8 cellular contexts compared by ENCODE assay signal in genomic region chr13:99496322-99497142, GRCh38. TPM values are rescaled to one million over a fixed set of nuclear protein-coding genes. Genes with fewer than 3 reads are reported as not detected.
DNase-seq lines count a peak whose midpoint lies in the region; ATAC-seq and TF ChIP-seq lines count a peak whose summit lies in the region.

No MANE protein-coding gene starts in this region.

- H3K4me3 Mint-ChIP-seq in CD14-positive monocyte, result peak overlapping the region; percentile 79 to 93
- H3K4me3 Mint-ChIP-seq in naive thymus-derived CD8-positive, alpha-beta T cell, result peak overlapping the region; percentile 78 to 98 (median 94)

- 51 to 59% methylated on average over 7 to 10 of the region's 10 CpGs for WGBS in transverse colon (ENCODE audit: low coverage in 1 of 2), 2 donors

- H3K27me3 Mint-ChIP-seq in CD14-positive monocyte (ENCODE audit: low read depth in 3 of 3), result peaks cover 0 to 1% (median 0%) of the 10 kb centered on the region in 3 donors
- peaks cover 0 to 2% (median 0%) of the 10 kb centered on the region in 5 donors for H3K27me3 Mint-ChIP-seq in naive thymus-derived CD8-positive, alpha-beta T cell

- H3K9me3 ChIP-seq in duodenal mucosa (ENCODE audit: control insufficient read depth in 1 of 2, low read length in 2 of 2), result no peaks in the 10 kb centered on the region
- H3K9me3 ChIP-seq in transverse colon, result no peaks in the 10 kb centered on the region

- H3K27me3 ChIP-seq in duodenal mucosa (ENCODE audit: control insufficient read depth in 1 of 2, insufficient read depth in 2 of 2, low read length in 2 of 2) (no peaks in the 10 kb centered on the region), transverse colon (no peaks in the 10 kb centered on the region)

- H3K36me3 ChIP-seq in duodenal mucosa (ENCODE audit: control insufficient read depth in 1 of 2, insufficient read depth in 2 of 2, low read length in 2 of 2) (no peaks in the 10 kb centered on the region), transverse colon (no peaks in the 10 kb centered on the region)

- H3K4me1 ChIP-seq in duodenal mucosa (ENCODE audit: control insufficient read depth in 1 of 2, insufficient read depth in 2 of 2, low read length in 2 of 2) (peaks cover 20 to 28% of the 10 kb centered on the region in 2 donors), transverse colon (peaks cover 4 to 49% (median 13%) of the 10 kb centered on the region in 4 donors)

- in situ Hi-C loops in KBM-7 (cut with MboI; ENCODE audit: low pct_unique_long_range_greater_than_20kb, low sequenced_read_pairs), result no loop called here
- in situ Hi-C loops in transverse colon (cut with MboI; ENCODE audit: low pct_ligation_motif_present in 1 of 4, low pct_unique_long_range_greater_than_20kb in 1 of 4, low sequenced_read_pairs in 3 of 4), result no loop called here

- H3K9ac ChIP-seq in duodenal mucosa (ENCODE audit: low read depth in 1 of 2, low read length in 2 of 2), result peak overlapping the region; percentile 50 to 67

- TF ChIP-seq CTCF in CD14-positive monocyte (IDR thresholded peaks at IDR 0.05) (no peak), transverse colon (IDR thresholded peaks at IDR 0.05) (no peak)

- no peak for TF ChIP-seq POLR2A in transverse colon (IDR thresholded peaks at IDR 0.05)

- POLR2A ChIA-PET in naive thymus-derived CD8-positive, alpha-beta T cell (lab: Charles Lee), result interaction anchor here (0.6 to 1.4 kb wide), 3 partner anchors 8 to 140 kb away, joined by 3 read pairs; no protein-coding TSS in a partner anchor

- intact Hi-C loops in CD14-positive monocyte (cut with micrococcal nuclease), result no loop called here
- intact Hi-C loops in transverse colon (cut with DNase I; ENCODE audit: low total_unique reads), result no loop called here

- H3K27ac ChIP-seq in duodenal mucosa (ENCODE audit: low read depth, low read length), result peak overlapping the region; percentile 76
- H3K27ac ChIP-seq in transverse colon, result peak overlapping the region; percentile 87 to 97 (median 94)

- peaks cover 0 to 6% of the 10 kb centered on the region in 2 donors for H3K36me3 Mint-ChIP-seq in CD14-positive monocyte
- H3K36me3 Mint-ChIP-seq in naive thymus-derived CD8-positive, alpha-beta T cell, result peaks cover 8 to 20% (median 16%) of the 10 kb centered on the region in 3 donors

- H3K9me3 Mint-ChIP-seq in CD14-positive monocyte, result peaks cover 0 to 5% (median 2%) of the 10 kb centered on the region in 7 donors
- H3K9me3 Mint-ChIP-seq in naive thymus-derived CD8-positive, alpha-beta T cell, result peaks cover 0 to 10% (median 2%) of the 10 kb centered on the region in 9 donors

- TF ChIP-seq EP300 in transverse colon (IDR thresholded peaks at IDR 0.05; ENCODE audit: low read depth), result no peak

- peak overlapping the region; percentile 94 to 98 (median 96) for H3K27ac Mint-ChIP-seq in CD14-positive monocyte
- H3K27ac Mint-ChIP-seq in naive thymus-derived CD8-positive, alpha-beta T cell, result peak overlapping the region; percentile 95 to 99 (median 97)

- peak; percentile 77 for DNase-seq in CD14-positive monocyte (ENCODE audit: low spot score)
- peak; percentile 92 for DNase-seq in KBM-7
- DNase-seq in activated CD4-positive, alpha-beta T cell treated with anti-CD3 and anti-CD28 coated beads for 1 hour, result peak; percentile 57
- DNase-seq in naive thymus-derived CD8-positive, alpha-beta T cell, result peak; percentile 32 to 87 (median 72)
- DNase-seq in transverse colon, result peak; percentile 76
- DNase-seq in NCI-H526 treated with DMSO at 0.1 percent for 48 hours (lab: John Stamatoyannopoulos, UW), result no peak

- H3K4me3 ChIP-seq in duodenal mucosa (ENCODE audit: low read depth in 1 of 2, low read length in 2 of 2) (peak overlapping the region; percentile 66 to 79), transverse colon (peak overlapping the region in 3 of 4 donors; percentile 22 to 42 (median 35))

- ATAC-seq in GM21423 (IDR thresholded peaks at IDR 0.05; ENCODE audit: unreplicated experiment), result peak; percentile 34
- ATAC-seq in naive thymus-derived CD8-positive, alpha-beta T cell, result peak; percentile 34 to 36

- peaks cover 53% of the 10 kb centered on the region for H3K4me1 Mint-ChIP-seq in CD14-positive monocyte
- peaks cover 33 to 72% (median 68%) of the 10 kb centered on the region in 4 donors for H3K4me1 Mint-ChIP-seq in naive thymus-derived CD8-positive, alpha-beta T cell

RNA-seq across cellular contexts. Expression of gene TM9SF2, which starts 4.7 kb away (rescaled TPM):
- polyA plus RNA-seq in CD14-positive monocyte, result 100 to 1,000 TPM; 218 to 255 TPM
- total RNA-seq in naive thymus-derived CD8-positive, alpha-beta T cell, result 10 to 100 TPM; 45.5 to 50.5 TPM
- polyA plus RNA-seq in naive thymus-derived CD8-positive, alpha-beta T cell, result 10 to 100 TPM; 41.5 to 57.4 (median 50.2) TPM
- total RNA-seq in transverse colon, result 100 to 1,000 TPM in 2 of 4 donors, 10 to 100 TPM in 2; 27.9 to 171 (median 116) TPM
